8 cellular contexts compared by ENCODE assay signal in genomic region chr1:65265296-65266271, GRCh38. TPM values are rescaled to one million over a fixed set of nuclear protein-coding genes. Genes with fewer than 3 reads are reported as not detected.
A peak's percentile ranks its signal among the peaks of the same experiment; 100 is the strongest.
DNase-seq lines count a peak whose midpoint lies in the region; ATAC-seq, FAIRE-seq and TF ChIP-seq lines count a peak whose summit lies in the region.

No MANE protein-coding gene starts in this region.

- H3K27ac ChIP-seq in HUES48 (ENCODE audit: low read depth, low read length) (peak overlapping the region; percentile 70), small intestine (ENCODE audit: low read depth in 1 of 2, low read length in 1 of 2) (no peak overlapping the region)

- H3K36me3 ChIP-seq in HUES48 (ENCODE audit: control insufficient read depth, insufficient read depth, low read length) (no peaks in the 10 kb centered on the region), small intestine (ENCODE audit: control insufficient read depth in 2 of 2, insufficient read depth in 2 of 2, low read length in 2 of 2) (no peaks in the 10 kb centered on the region)

- peak overlapping the region; percentile 76 for H3K9ac ChIP-seq in HUES48 (ENCODE audit: low read depth, low read length)

- FAIRE-seq in islet of Langerhans (lab: Jason Lieb, UNC) (peak; percentile 24), small intestine (lab: Jason Lieb, UNC) (no peak)

- in situ Hi-C loops in ACHN (cut with HindIII; ENCODE audit: low pct_ligation_motif_present, low pct_unique_long_range_greater_than_20kb, low sequenced_read_pairs) = no loop called here

- peak; percentile 42 for TF ChIP-seq POLR2A in GM15510 (IDR thresholded peaks at IDR 0.05; ENCODE audit: borderline replicate concordance, extremely low read depth, insufficient read length)

- H3K4me3 ChIP-seq in HUES48 (ENCODE audit: low read depth, low read length) (peak overlapping the region; percentile 80), small intestine (ENCODE audit: low read depth in 1 of 2, low read length in 2 of 2) (peak overlapping the region in 1 of 2 donors; percentile 38)

- DNase-seq in ACHN (peak; percentile 79), T-helper 9 cell (peak; percentile 18), cerebellum (ENCODE audit: low spot score) (peak; percentile 81), small intestine (peak; percentile 11)

- H3K9me3 ChIP-seq in HUES48 (ENCODE audit: control insufficient read depth, insufficient read depth, low read length) (no peaks in the 10 kb centered on the region), small intestine (ENCODE audit: control insufficient read depth, low read depth) (no peaks in the 10 kb centered on the region)

- 2 to 6% (median 4%) methylated on average over 64 to 65 of the region's 65 CpGs for WGBS in small intestine, 3 donors

- H3K27me3 ChIP-seq in HUES48 (ENCODE audit: control insufficient read depth, insufficient read depth, low read length) (peaks cover 6% of the 10 kb centered on the region), small intestine (ENCODE audit: control insufficient read depth in 2 of 2, insufficient read depth in 2 of 2, low read length in 2 of 2) (peaks cover 2 to 15% of the 10 kb centered on the region in 2 donors)

- H3K4me1 ChIP-seq in HUES48 (ENCODE audit: control insufficient read depth, insufficient read depth, low read length) (peaks cover 25% of the 10 kb centered on the region), small intestine (ENCODE audit: control insufficient read depth in 2 of 2, insufficient read depth in 1 of 2, low read depth in 1 of 2, low read length in 1 of 2) (no peaks in the 10 kb centered on the region)

- no peak for ATAC-seq in GM21737 (IDR thresholded peaks at IDR 0.05; ENCODE audit: unreplicated experiment)

RNA-seq across cellular contexts. Expression of gene DNAJC6, which starts 43.8 kb away (rescaled TPM):
- 86.7 TPM for total RNA-seq in cerebellum
- 1 to 10 TPM in 1 of 3 donors, under 1 TPM in 2; 0.22 to 2.5 (median 0.27) TPM for polyA plus RNA-seq in small intestine

Comparison
In these comparisons a context has a peak if more than half of its experiments do, and no peak if none do; other contexts are left out.
1. DNase-seq: peak in every context shown above with its lines; median percentile 81 in cerebellum; 79 in ACHN; 18 in T-helper 9 cell; 11 in small intestine.